27 cellular contexts compared by ENCODE assay signal in genomic region chr4:11949355-11949754, GRCh38.
"Had no signal": no experiment of that assay in that cellular context is flagged by ENCODE, and none has a peak within 500 bp of the region (broad histone marks: within the 10 kb centered on the region; RNA-seq: fewer than 3 reads in every experiment).

No MANE protein-coding gene starts in this region.

- ATAC-seq: foreskin keratinocyte; gastroesophageal sphincter; heart right ventricle; left colon; left ventricle myocardium superior; lower lobe of right lung; natural killer cell; sciatic nerve; stimulated activated effector memory CD8-positive, alpha-beta T cell treated with anti-CD3 and anti-CD28 coated beads, Interleukin-12 subunit alpha, Interleukin-12 subunit beta, amount 100 ng/mL, for 72 hours had no signal

- H3K4me3 ChIP-seq: dorsolateral prefrontal cortex, esophagus muscularis mucosa, gastroesophageal sphincter, heart right ventricle, lower lobe of right lung, prostate gland, right atrium auricular region, stomach, thyroid gland, upper lobe of left lung had no signal

- H3K4me1 ChIP-seq: esophagus muscularis mucosa, foreskin keratinocyte, gastroesophageal sphincter, heart right ventricle, lower lobe of right lung, parathyroid adenoma, prostate gland, right atrium auricular region, stomach, thyroid gland had no signal

- H3K9me3 ChIP-seq: esophagus muscularis mucosa, gastroesophageal sphincter, heart right ventricle, lower lobe of right lung, prostate gland, right atrium auricular region, stomach, thyroid gland, upper lobe of left lung had no signal

- DNase-seq: dorsolateral prefrontal cortex; effector CD4-positive, alpha-beta T cell; foreskin keratinocyte; glutamatergic neuron; heart right ventricle; hypothalamus; immature natural killer cell; islet precursor cell; kidney glomerular epithelial cell; left colon; left ventricle myocardium superior; lower lobe of right lung; natural killer cell; stimulated activated CD4-positive, alpha-beta T cell treated with anti-CD3 and anti-CD28 coated beads, Interleukin-2, amount 100 ng/mL, for 24 hours; stimulated activated CD4-positive, alpha-beta T cell treated with anti-CD3 and anti-CD28 coated beads, Interleukin-4, amount 100 ng/mL, for 24 hours; stimulated activated naive CD4-positive, alpha-beta T cell treated with Interleukin-2 at 50 U/mL for 16 hours; stomach; thyroid gland; upper lobe of left lung had no signal

- H2AFZ ChIP-seq: parathyroid adenoma had no signal

- H3K9ac ChIP-seq: parathyroid adenoma had no signal

- H3K36me3 ChIP-seq: esophagus muscularis mucosa, gastroesophageal sphincter, heart right ventricle, lower lobe of right lung, prostate gland, right atrium auricular region, stomach, thyroid gland, upper lobe of left lung had no signal

- H3K27ac ChIP-seq: dorsolateral prefrontal cortex, esophagus muscularis mucosa, foreskin keratinocyte, gastroesophageal sphincter, heart right ventricle, lower lobe of right lung, parathyroid adenoma, prostate gland, right atrium auricular region, stomach, thyroid gland, upper lobe of left lung had no signal

- FAIRE-seq: urothelium cell line had no signal

- H3K27me3 ChIP-seq: dorsolateral prefrontal cortex, esophagus muscularis mucosa, foreskin keratinocyte, gastroesophageal sphincter, heart right ventricle, right atrium auricular region, stomach, thyroid gland, upper lobe of left lung had no signal

- H3K79me2 ChIP-seq: parathyroid adenoma had no signal
